In the genomic region with DNA sequence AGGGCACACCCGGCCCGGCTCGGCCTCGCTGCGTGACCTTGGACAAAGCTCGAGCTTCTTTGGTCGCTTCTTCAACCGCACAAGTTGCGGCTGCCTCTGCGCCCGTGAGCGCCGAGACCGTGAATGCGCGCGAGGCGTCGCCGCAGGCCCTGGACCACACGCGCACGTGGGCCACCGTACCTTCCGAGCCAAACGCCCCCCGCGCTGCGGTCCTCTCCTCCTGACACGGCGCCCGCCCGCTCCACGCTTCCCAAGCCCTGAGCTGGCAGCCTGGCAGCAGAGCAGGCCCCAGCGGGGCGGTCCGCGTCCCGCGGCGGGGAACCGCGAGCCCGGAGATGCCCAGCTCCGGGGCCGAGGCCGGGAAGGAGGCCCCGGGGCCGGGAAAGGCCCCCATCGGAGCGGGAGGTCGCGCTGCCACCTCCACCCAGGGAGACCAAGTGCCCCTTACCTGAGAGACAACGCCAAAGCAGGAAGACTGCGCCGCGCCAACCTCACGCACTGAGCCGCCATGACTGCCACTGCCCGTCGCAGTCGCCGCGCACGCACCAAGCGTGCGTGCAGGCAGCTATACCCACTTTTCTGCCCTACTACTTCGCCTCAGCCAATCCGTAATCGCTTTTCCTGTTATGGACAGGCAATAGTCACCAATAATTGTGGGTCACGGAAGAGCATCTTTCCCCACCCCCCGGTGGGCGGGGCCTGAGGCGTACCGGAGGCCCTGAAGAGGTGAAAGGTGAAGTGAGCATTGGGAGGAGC, we compare ENCODE assay signal across 8 cellular contexts. TPM values are rescaled to one million over a fixed set of nuclear protein-coding genes. Genes with fewer than 3 reads are reported as not detected.
DNase-seq lines count a peak whose midpoint lies in the region; ATAC-seq, FAIRE-seq and TF ChIP-seq lines count a peak whose summit lies in the region.

A gene (minus strand): TSS at position 542 of the 756 bp plus-strand sequence. CDS start 32 bp downstream, at position 510.

- peak; percentile 94 for TF ChIP-seq POLR2A in endothelial cell of umbilical vein (IDR thresholded peaks at IDR 0.05; ENCODE audit: low read depth, low read length)

- dilution Hi-C loops in endothelial cell of umbilical vein (cut with MboI; ENCODE audit: extremely low pct_ligation_motif_present, low sequenced_read_pairs) = no loop called here

- DNase-seq in D721Med (ENCODE audit: insufficient read length, low spot score) = peak; percentile 87
- DNase-seq in HTR-8/SVneo (ENCODE audit: insufficient read length, low spot score) = peak; percentile 99
- DNase-seq in NOMO-1 treated with DMSO at 0.1 percent for 48 hours (lab: John Stamatoyannopoulos, UW; ENCODE audit: unreplicated experiment) = peak; percentile 99
- peak; percentile 99 for DNase-seq in activated CD8-positive, alpha-beta memory T cell treated with anti-CD3 and anti-CD28 coated beads, Interleukin-2, amount 50 U/mL, for 24 hours (ENCODE audit: extremely low read depth)
- peak; percentile 100 for DNase-seq in endothelial cell of umbilical vein (ENCODE audit: low read depth, low spot score)
- peak; percentile 99 for DNase-seq in mesothelial cell of epicardium (ENCODE audit: low spot score in 2 of 2, unreplicated experiment in 2 of 2)
- peak; percentile 100 for DNase-seq in stimulated activated CD8-positive, alpha-beta memory T cell treated with anti-CD3 and anti-CD28 coated beads, Interleukin-4, amount 100 ng/mL, for 24 hours (ENCODE audit: low read depth)

- intact Hi-C loops in endothelial cell of umbilical vein (cut with micrococcal nuclease) = loop anchor here (1.0 kb wide), 5 partner anchors 24 to 427 kb away; a partner anchor contains a TSS

- peaks cover 14% of the 10 kb centered on the region for H3K36me3 Mint-ChIP-seq in mesothelial cell of epicardium

- no peaks in the 10 kb centered on the region for H3K9me1 ChIP-seq in endothelial cell of umbilical vein (replicated peaks; ENCODE audit: control insufficient read depth, extremely low read depth, insufficient read depth, low read length)

- no peaks in the 10 kb centered on the region for H3K9me3 ChIP-seq in endothelial cell of umbilical vein (replicated peaks; ENCODE audit: control insufficient read depth, insufficient read depth, low read length)

- POLR2A ChIA-PET in endothelial cell of umbilical vein (lab: Charles Lee) = interaction anchor here (0.6 to 2.1 kb wide), 7 partner anchors 11 to 162 kb away, joined by 3 to 10 read pairs (median 4); a partner anchor contains a TSS

- peak within 1 kb of the TSS; percentile 97 for H3K27ac Mint-ChIP-seq in mesothelial cell of epicardium

- H4K20me1 ChIP-seq in endothelial cell of umbilical vein (replicated peaks; ENCODE audit: control insufficient read depth, extremely low read depth, insufficient read depth, low read length) = no peaks in the 10 kb centered on the region

- H3K27me3 Mint-ChIP-seq in mesothelial cell of epicardium (ENCODE audit: low read depth) = peaks cover 14% of the 10 kb centered on the region

- peaks cover 44% of the 10 kb centered on the region for H3K79me2 ChIP-seq in endothelial cell of umbilical vein (ENCODE audit: control insufficient read depth, insufficient read depth, low read length)

- peaks cover 5 to 16% of the 10 kb centered on the region in 2 experiments for H3K36me3 ChIP-seq in endothelial cell of umbilical vein (ENCODE audit: control insufficient read depth in 2 of 2, extremely low read depth in 1 of 2, insufficient read depth in 2 of 2, low read length in 2 of 2)

- no peaks in the 10 kb centered on the region for H3K9me3 Mint-ChIP-seq in mesothelial cell of epicardium

- H3K27me3 ChIP-seq in endothelial cell of umbilical vein (ENCODE audit: control insufficient read depth in 2 of 2, insufficient read depth in 2 of 2, low read length in 2 of 2) = peaks cover 0 to 3% of the 10 kb centered on the region in 2 experiments

- peak within 1 kb of the TSS; percentile 92 for H3K4me2 ChIP-seq in endothelial cell of umbilical vein (ENCODE audit: insufficient read depth, low read length)

- no peak for FAIRE-seq in D721Med (lab: Jason Lieb, UNC)
- FAIRE-seq in HTR-8/SVneo (lab: Jason Lieb, UNC) = peak; percentile 97
- FAIRE-seq in endothelial cell of umbilical vein (lab: Jason Lieb, UNC) = peak; percentile 98

- H3K9ac ChIP-seq in endothelial cell of umbilical vein (replicated peaks; ENCODE audit: extremely low read depth, insufficient read depth, low read length) = peak within 1 kb of the TSS; percentile 69

- CTCF ChIA-PET in endothelial cell of umbilical vein (lab: Charles Lee) = interaction anchor here (0.7 to 8.6 kb wide), 22 partner anchors 13 to 350 kb away, joined by 3 to 79 read pairs (median 4); a partner anchor contains a TSS

- H3K4me3 ChIP-seq in endothelial cell of umbilical vein (replicated peaks in 1 of 3; ENCODE audit: insufficient read depth in 1 of 3, low read depth in 1 of 3, low read length in 3 of 3) = peak within 1 kb of the TSS; percentile 62 to 99 (median 71)

- BruUV-seq in endothelial cell of umbilical vein (replicated peaks; lab: Mats Ljungman, UMichigan) = no TSS peak

- H3K4me1 ChIP-seq in endothelial cell of umbilical vein (ENCODE audit: control insufficient read depth, extremely low read depth, insufficient read depth, low read length) = peaks cover 20% of the 10 kb centered on the region

- TF ChIP-seq CTCF in D721Med (IDR thresholded peaks at IDR 0.05; ENCODE audit: insufficient read depth, missing control alignments) = no peak
- no peak for TF ChIP-seq CTCF in endothelial cell of umbilical vein (IDR thresholded peaks at IDR 0.05; ENCODE audit: extremely low read depth in 1 of 2, insufficient read depth in 1 of 2, low read depth in 1 of 2, low read length in 2 of 2)
- TF ChIP-seq CTCF in mesothelial cell of epicardium (IDR thresholded peaks at IDR 0.05; ENCODE audit: unreplicated experiment) = no peak

- H3K27ac ChIP-seq in endothelial cell of umbilical vein (ENCODE audit: insufficient read depth, low read depth, low read length) = peak within 1 kb of the TSS; percentile 57

- peak; percentile 90 for ATAC-seq in GM21381 (IDR thresholded peaks at IDR 0.05; ENCODE audit: unreplicated experiment)

- peaks cover 27% of the 10 kb centered on the region for H3K4me1 Mint-ChIP-seq in mesothelial cell of epicardium

- peak within 1 kb of the TSS; percentile 88 for H3K4me3 Mint-ChIP-seq in mesothelial cell of epicardium

- H2AFZ ChIP-seq in endothelial cell of umbilical vein (ENCODE audit: low read depth, low read length) = peak within 1 kb of the TSS; percentile 83

TF ChIP-seq in endothelial cell of umbilical vein, 7 proteins besides CTCF, POLR2A, EP300 and RAD21:
- TF ChIP-seq GATA2 (IDR thresholded peaks at IDR 0.05; ENCODE audit: insufficient read depth, insufficient read length, low read depth, low read length) (no peak), MYC (IDR thresholded peaks at IDR 0.05; ENCODE audit: low read depth, low read length) (peak; percentile 83), FOS (IDR thresholded peaks at IDR 0.05; ENCODE audit: borderline replicate concordance, insufficient read depth, low read length) (no peak), POLR2AphosphoS5 (IDR thresholded peaks at IDR 0.05; ENCODE audit: insufficient read depth, low read depth, low read length) (peak; percentile 74), EZH2 (IDR thresholded peaks at IDR 0.05; ENCODE audit: borderline replicate concordance, low read depth, low read length, severe bottlenecking) (no peak)
- TF ChIP-seq, protein P1, sequence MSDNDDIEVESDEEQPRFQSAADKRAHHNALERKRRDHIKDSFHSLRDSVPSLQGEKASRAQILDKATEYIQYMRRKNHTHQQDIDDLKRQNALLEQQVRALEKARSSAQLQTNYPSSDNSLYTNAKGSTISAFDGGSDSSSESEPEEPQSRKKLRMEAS (IDR thresholded peaks at IDR 0.05; ENCODE audit: insufficient read depth, insufficient read length) = peak; percentile 77
TF ChIP-seq in endothelial cell of umbilical vein: peak in this region for 3.

RNA-seq across cellular contexts. Expression of the gene that starts here (rescaled TPM):
- total RNA-seq in endothelial cell of umbilical vein = 42.6 and 47.3 TPM in 2 replicates
- 14.3 and 17.3 TPM in 2 replicates for polyA plus RNA-seq in endothelial cell of umbilical vein
- polyA plus RNA-seq in endothelial cell of umbilical vein (2011; cell fraction: cytosol; rRNA removed) = 33.0 and 38.6 TPM in 2 replicates
- 19.3 and 26.0 TPM in 2 replicates for polyA plus RNA-seq in endothelial cell of umbilical vein (2011; cell fraction: nucleus; rRNA removed)
- 41.7 and 57.8 TPM in 2 replicates for polyA plus RNA-seq in endothelial cell of umbilical vein (2012)
- polyA minus RNA-seq in endothelial cell of umbilical vein = 18.9 and 24.6 TPM in 2 replicates
- polyA minus RNA-seq in endothelial cell of umbilical vein (2011; cell fraction: cytosol; rRNA and poly(A)+ RNA removed) = 20.1 TPM
- polyA minus RNA-seq in endothelial cell of umbilical vein (2011; cell fraction: nucleus; rRNA and poly(A)+ RNA removed) = 11.0 and 14.2 TPM in 2 replicates
- total RNA-seq in mesothelial cell of epicardium = 15.5 to 17.9 TPM (median 17.3 TPM) in 3 replicates

Comparison
In these comparisons a context has a peak if more than half of its experiments do, and no peak if none do; other contexts are left out.
1. Peak in every context shown above with its lines: DNase-seq, ATAC-seq, H3K4me3 ChIP-seq and H3K27ac ChIP-seq.